36 cellular contexts compared by ENCODE assay signal in the genomic region with DNA sequence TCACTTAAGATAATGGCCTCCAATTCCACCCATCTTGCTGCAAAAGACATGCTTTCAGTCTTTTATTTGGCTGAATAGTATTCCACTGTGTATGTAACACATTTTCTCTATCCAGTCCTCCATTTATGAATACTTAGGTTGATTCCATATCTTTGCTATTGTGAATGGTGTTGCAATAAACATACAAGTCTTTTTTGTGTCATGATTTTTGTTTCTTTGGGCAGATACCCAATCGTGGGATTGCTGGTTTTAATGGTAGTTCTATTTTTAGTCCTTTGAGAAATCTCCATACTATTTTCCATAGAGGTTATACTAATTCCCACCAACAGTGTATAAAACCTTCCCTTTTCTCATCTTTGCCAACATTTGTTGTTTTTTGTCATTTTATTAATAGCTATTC.
"Had no signal": no experiment of that assay in that cellular context is flagged by ENCODE, and none has a peak within 500 bp of the region (broad histone marks: within the 10 kb centered on the region; RNA-seq: fewer than 3 reads in every experiment).

No MANE protein-coding gene starts in this region.

- DNase-seq: activated CD4-positive, alpha-beta memory T cell treated with anti-CD3 and anti-CD28 coated beads, Interleukin-2, amount 10 ng/mL, durations not matched to agents 7 days and 5 days; activated CD4-positive, alpha-beta T cell treated with anti-CD3 and anti-CD28 coated beads for 36 hours; activated CD8-positive, alpha-beta memory T cell treated with anti-CD3 and anti-CD28 coated beads for 24 hours; activated CD8-positive, alpha-beta memory T cell treated with anti-CD3 and anti-CD28 coated beads, Interleukin-2, amount 10 ng/mL, durations not matched to agents 7 days and 5 days; activated CD8-positive, alpha-beta memory T cell treated with anti-CD3 and anti-CD28 coated beads, Interleukin-2, amount 50 U/mL, for 48 hours; activated gamma-delta T cell; activated naive CD4-positive, alpha-beta T cell treated with Interleukin-2 at 50 U/mL for 16 hours; activated T-cell treated with anti-CD3 and anti-CD28 coated beads, Interleukin-2, amount 50 U/mL, for 48 hours; adrenal gland; caudate nucleus; Kasumi-1; KG1; MM.1S; MV-4-11; NCI-H1092; NCI-H1436 treated with DMSO at 0.1 percent for 48 hours; NCI-H1694 treated with DMSO at 0.1 percent for 48 hours; NCI-H2029 treated with DMSO at 0.1 percent for 48 hours; NCI-H2107; NCI-H2171; NCI-H510A; NCI-H526; NCI-H748 treated with DMSO at 0.1 percent for 48 hours; NK-92 treated with Interleukin-12 subunit alpha and Interleukin-12 subunit beta, amount 100 ng/mL, for 24 hours; PC-3; Peyer's patch; RPMI8226; SHP77 treated with DMSO at 0.1 percent for 48 hours; SK-N-SH had no signal

- H3K9me3 ChIP-seq: SJSA1, SK-N-SH had no signal

- ATAC-seq: activated CD8-positive, alpha-beta memory T cell treated with anti-CD3 and anti-CD28 coated beads, Interleukin-2, amount 10 ng/mL, durations not matched to agents 7 days and 5 days; PC-3; WTC11 had no signal

- H3K4me1 ChIP-seq: adrenal gland, Peyer's patch, SJSA1 had no signal

- H3K4me1 Mint-ChIP-seq: brain, WTC11 had no signal

- H3K4me3 Mint-ChIP-seq: activated CD4-positive, alpha-beta memory T cell treated with anti-CD3 and anti-CD28 coated beads, Interleukin-2, amount 10 ng/mL, durations not matched to agents 7 days and 5 days; activated CD4-positive, alpha-beta T cell treated with anti-CD3 and anti-CD28 coated beads for 36 hours; activated CD8-positive, alpha-beta memory T cell treated with anti-CD3 and anti-CD28 coated beads, Interleukin-2, amount 10 ng/mL, durations not matched to agents 7 days and 5 days; activated naive CD4-positive, alpha-beta T cell treated with anti-CD3 and anti-CD28 coated beads, Interleukin-2, amount 50 U/mL, for 24 hours; brain; T-helper 1 cell treated with Interleukin-12 subunit alpha and Interleukin-12 subunit beta and Interleukin-4 antibody, amounts not matched to agents 30 μg/mL and 1 μg/mL, for 36 hours; T-helper 2 cell treated with Interferon-gamma antibody and Interleukin-4, amounts not matched to agents 5 μg/mL and 100 μg/mL, for 36 hours; WTC11 had no signal

- H3K4me3 ChIP-seq: adrenal gland, Peyer's patch, SJSA1 had no signal

- H3K9ac ChIP-seq: SK-N-SH had no signal

- H3K27ac ChIP-seq: adrenal gland, SJSA1 had no signal

- H3K27me3 Mint-ChIP-seq: activated CD4-positive, alpha-beta memory T cell treated with anti-CD3 and anti-CD28 coated beads, Interleukin-2, amount 10 ng/mL, durations not matched to agents 7 days and 5 days; activated CD8-positive, alpha-beta memory T cell treated with anti-CD3 and anti-CD28 coated beads, Interleukin-2, amount 10 ng/mL, durations not matched to agents 7 days and 5 days; activated T-helper 17 cell treated with anti-CD3 and anti-CD28 coated beads, Interleukin-2, amount 50 U/mL, for 72 hours had no signal

- H3K36me3 ChIP-seq: adrenal gland, Peyer's patch, SJSA1 had no signal

- H3K4me2 ChIP-seq: SK-N-SH had no signal

- H3K27ac Mint-ChIP-seq: activated CD4-positive, alpha-beta memory T cell treated with anti-CD3 and anti-CD28 coated beads, Interleukin-2, amount 10 ng/mL, durations not matched to agents 7 days and 5 days; activated CD4-positive, alpha-beta T cell treated with anti-CD3 and anti-CD28 coated beads for 36 hours; activated CD8-positive, alpha-beta memory T cell treated with anti-CD3 and anti-CD28 coated beads, Interleukin-2, amount 10 ng/mL, durations not matched to agents 7 days and 5 days; activated naive CD4-positive, alpha-beta T cell treated with anti-CD3 and anti-CD28 coated beads, Interleukin-2, amount 50 U/mL, for 24 hours; brain; T-helper 1 cell treated with Interleukin-12 subunit alpha and Interleukin-12 subunit beta and Interleukin-4 antibody, amounts not matched to agents 30 μg/mL and 1 μg/mL, for 36 hours; T-helper 2 cell treated with Interferon-gamma antibody and Interleukin-4, amounts not matched to agents 5 μg/mL and 100 μg/mL, for 36 hours; WTC11 had no signal

- H3K27me3 ChIP-seq: adrenal gland, Peyer's patch, SJSA1 had no signal
